1 cellular context compared by ENCODE assay signal in genomic region chr5:115545065-115545882, GRCh38.
A peak's percentile ranks its signal among the peaks of the same experiment; 100 is the strongest.
TF ChIP-seq lines count a peak whose summit lies in the region.

No MANE protein-coding gene starts in this region.

TF ChIP-seq in K562, 482 proteins besides CTCF, POLR2A, EP300 and RAD21 (continued from another document and continues in another):
- no peak for TF ChIP-seq ZNF449 (CRISPR knock-in tag; IDR thresholded peaks at IDR 0.05)
- no peak for TF ChIP-seq CHD7 (IDR thresholded peaks at IDR 0.05; ENCODE audit: low read depth, low read length)
- no peak for TF ChIP-seq HDAC2 (IDR thresholded peaks at IDR 0.05)
- no peak for TF ChIP-seq SUPT5H (IDR thresholded peaks at IDR 0.05)
- TF ChIP-seq, protein P1, sequence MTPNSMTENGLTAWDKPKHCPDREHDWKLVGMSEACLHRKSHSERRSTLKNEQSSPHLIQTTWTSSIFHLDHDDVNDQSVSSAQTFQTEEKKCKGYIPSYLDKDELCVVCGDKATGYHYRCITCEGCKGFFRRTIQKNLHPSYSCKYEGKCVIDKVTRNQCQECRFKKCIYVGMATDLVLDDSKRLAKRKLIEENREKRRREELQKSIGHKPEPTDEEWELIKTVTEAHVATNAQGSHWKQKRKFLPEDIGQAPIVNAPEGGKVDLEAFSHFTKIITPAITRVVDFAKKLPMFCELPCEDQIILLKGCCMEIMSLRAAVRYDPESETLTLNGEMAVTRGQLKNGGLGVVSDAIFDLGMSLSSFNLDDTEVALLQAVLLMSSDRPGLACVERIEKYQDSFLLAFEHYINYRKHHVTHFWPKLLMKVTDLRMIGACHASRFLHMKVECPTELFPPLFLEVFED (CRISPR knock-in tag; conservative IDR thresholded peaks at IDR 0.05), result no peak
- no peak for TF ChIP-seq ZNF146 (CRISPR knock-in tag; IDR thresholded peaks at IDR 0.05; ENCODE audit: unreplicated experiment)
- TF ChIP-seq JUND (IDR thresholded peaks at IDR 0.05; ENCODE audit: borderline replicate concordance, low read depth, low read length), result no peak
- TF ChIP-seq JUND (tag; IDR thresholded peaks at IDR 0.05; ENCODE audit: borderline replicate concordance, low read depth, low read length), result no peak
- TF ChIP-seq NCOR1 (IDR thresholded peaks at IDR 0.05), result no peak
- TF ChIP-seq U2AF1 (optimal IDR thresholded peaks at IDR 0.05; ENCODE audit: low read depth, low read length), result no peak
- TF ChIP-seq ZNF561 (CRISPR knock-in tag; conservative IDR thresholded peaks at IDR 0.05), result no peak
- TF ChIP-seq NBN (IDR thresholded peaks at IDR 0.05; ENCODE audit: low read depth), result peak; percentile 34; the same call in 1 of the 2 replicates
- no peak for TF ChIP-seq RBBP5 (IDR thresholded peaks at IDR 0.05; ENCODE audit: borderline replicate concordance, insufficient read depth, low read length, poor library complexity, severe bottlenecking)
- TF ChIP-seq, protein P2, sequence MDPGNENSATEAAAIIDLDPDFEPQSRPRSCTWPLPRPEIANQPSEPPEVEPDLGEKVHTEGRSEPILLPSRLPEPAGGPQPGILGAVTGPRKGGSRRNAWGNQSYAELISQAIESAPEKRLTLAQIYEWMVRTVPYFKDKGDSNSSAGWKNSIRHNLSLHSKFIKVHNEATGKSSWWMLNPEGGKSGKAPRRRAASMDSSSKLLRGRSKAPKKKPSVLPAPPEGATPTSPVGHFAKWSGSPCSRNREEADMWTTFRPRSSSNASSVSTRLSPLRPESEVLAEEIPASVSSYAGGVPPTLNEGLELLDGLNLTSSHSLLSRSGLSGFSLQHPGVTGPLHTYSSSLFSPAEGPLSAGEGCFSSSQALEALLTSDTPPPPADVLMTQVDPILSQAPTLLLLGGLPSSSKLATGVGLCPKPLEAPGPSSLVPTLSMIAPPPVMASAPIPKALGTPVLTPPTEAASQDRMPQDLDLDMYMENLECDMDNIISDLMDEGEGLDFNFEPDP (CRISPR knock-in tag; IDR thresholded peaks at IDR 0.05), result no peak
- no peak for TF ChIP-seq MTA1 (IDR thresholded peaks at IDR 0.05; ENCODE audit: borderline replicate concordance)
- no peak for TF ChIP-seq CCNT2 (IDR thresholded peaks at IDR 0.05; ENCODE audit: borderline replicate concordance, extremely low read depth, insufficient read length, low read depth, low read length)
- no peak for TF ChIP-seq TEAD1 (CRISPR knock-in tag; IDR thresholded peaks at IDR 0.05)
- no peak for TF ChIP-seq ZNF785 (CRISPR knock-in tag; IDR thresholded peaks at IDR 0.05)
- TF ChIP-seq ZNF24 (IDR thresholded peaks at IDR 0.05), result no peak
- no peak for TF ChIP-seq ZNF586 (CRISPR knock-in tag; conservative IDR thresholded peaks at IDR 0.05)
- TF ChIP-seq ZMIZ1 (IDR thresholded peaks at IDR 0.05; ENCODE audit: low read depth in 2 of 2, low read length in 2 of 2), result no peak
- TF ChIP-seq SNAPC5 (CRISPR knock-in tag; IDR thresholded peaks at IDR 0.05), result no peak
- no peak for TF ChIP-seq CEBPB (tag; IDR thresholded peaks at IDR 0.05)
- TF ChIP-seq KLF16 (IDR thresholded peaks at IDR 0.05), result no peak
- no peak for TF ChIP-seq FOSL1 (tag; conservative IDR thresholded peaks at IDR 0.05)
- no peak for TF ChIP-seq GABPB1 (CRISPR knock-in tag; IDR thresholded peaks at IDR 0.05)
- no peak for TF ChIP-seq ZNF707 (CRISPR knock-in tag; conservative IDR thresholded peaks at IDR 0.05)
- TF ChIP-seq L3MBTL2 (IDR thresholded peaks at IDR 0.05), result peak; percentile 98
- 0 out of 4 replicates have a peak, but pooled peaks of 1 of the 2 experiments have one; percentile 18 for TF ChIP-seq TBL1XR1 (IDR thresholded peaks at IDR 0.05; ENCODE audit: low read length in 2 of 2)
- no peak for TF ChIP-seq RFX7 (CRISPR knock-in tag; IDR thresholded peaks at IDR 0.05)
- TF ChIP-seq SAFB (IDR thresholded peaks at IDR 0.05; ENCODE audit: borderline replicate concordance, low read depth, low read length), result no peak
- TF ChIP-seq TCF7L2 (IDR thresholded peaks at IDR 0.05; ENCODE audit: low read depth, low read length), result no peak
- TF ChIP-seq ZNF316 (IDR thresholded peaks at IDR 0.05), result no peak
- TF ChIP-seq FOXA3 (CRISPR knock-in tag; conservative IDR thresholded peaks at IDR 0.05 in 1 of 2, IDR thresholded peaks at IDR 0.05 in 1 of 2), result no peak
- TF ChIP-seq, protein P3, sequence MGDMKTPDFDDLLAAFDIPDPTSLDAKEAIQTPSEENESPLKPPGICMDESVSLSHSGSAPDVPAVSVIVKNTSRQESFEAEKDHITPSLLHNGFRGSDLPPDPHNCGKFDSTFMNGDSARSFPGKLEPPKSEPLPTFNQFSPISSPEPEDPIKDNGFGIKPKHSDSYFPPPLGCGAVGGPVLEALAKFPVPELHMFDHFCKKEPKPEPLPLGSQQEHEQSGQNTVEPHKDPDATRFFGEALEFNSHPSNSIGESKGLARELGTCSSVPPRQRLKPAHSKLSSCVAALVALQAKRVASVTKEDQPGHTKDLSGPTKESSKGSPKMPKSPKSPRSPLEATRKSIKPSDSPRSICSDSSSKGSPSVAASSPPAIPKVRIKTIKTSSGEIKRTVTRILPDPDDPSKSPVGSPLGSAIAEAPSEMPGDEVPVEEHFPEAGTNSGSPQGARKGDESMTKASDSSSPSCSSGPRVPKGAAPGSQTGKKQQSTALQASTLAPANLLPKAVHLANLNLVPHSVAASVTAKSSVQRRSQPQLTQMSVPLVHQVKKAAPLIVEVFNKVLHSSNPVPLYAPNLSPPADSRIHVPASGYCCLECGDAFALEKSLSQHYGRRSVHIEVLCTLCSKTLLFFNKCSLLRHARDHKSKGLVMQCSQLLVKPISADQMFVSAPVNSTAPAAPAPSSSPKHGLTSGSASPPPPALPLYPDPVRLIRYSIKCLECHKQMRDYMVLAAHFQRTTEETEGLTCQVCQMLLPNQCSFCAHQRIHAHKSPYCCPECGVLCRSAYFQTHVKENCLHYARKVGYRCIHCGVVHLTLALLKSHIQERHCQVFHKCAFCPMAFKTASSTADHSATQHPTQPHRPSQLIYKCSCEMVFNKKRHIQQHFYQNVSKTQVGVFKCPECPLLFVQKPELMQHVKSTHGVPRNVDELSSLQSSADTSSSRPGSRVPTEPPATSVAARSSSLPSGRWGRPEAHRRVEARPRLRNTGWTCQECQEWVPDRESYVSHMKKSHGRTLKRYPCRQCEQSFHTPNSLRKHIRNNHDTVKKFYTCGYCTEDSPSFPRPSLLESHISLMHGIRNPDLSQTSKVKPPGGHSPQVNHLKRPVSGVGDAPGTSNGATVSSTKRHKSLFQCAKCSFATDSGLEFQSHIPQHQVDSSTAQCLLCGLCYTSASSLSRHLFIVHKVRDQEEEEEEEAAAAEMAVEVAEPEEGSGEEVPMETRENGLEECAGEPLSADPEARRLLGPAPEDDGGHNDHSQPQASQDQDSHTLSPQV (IDR thresholded peaks at IDR 0.05), result peak; percentile 52; the same call in 1 of the 2 replicates
- no peak for TF ChIP-seq TEAD4 (IDR thresholded peaks at IDR 0.05; ENCODE audit: low read length)
- 0 out of 2 replicates have a peak, but pooled peaks have one; percentile 18 for TF ChIP-seq TEAD4 (CRISPR knock-in tag; IDR thresholded peaks at IDR 0.05; ENCODE audit: borderline replicate concordance)
- TF ChIP-seq ARID2 (IDR thresholded peaks at IDR 0.05), result no peak
